In genomic region chr14:93085916-93086315, GRCh38 we compare ENCODE assay signal across 9 cellular contexts. TPM values are rescaled to one million over a fixed set of nuclear protein-coding genes. Genes with fewer than 3 reads are reported as not detected.
DNase-seq lines count a peak whose midpoint lies in the region; ATAC-seq and TF ChIP-seq lines count a peak whose summit lies in the region.
"Had no signal": no experiment of that assay in that cellular context is flagged by ENCODE, and none has a peak within 500 bp of the region (broad histone marks: within the 10 kb centered on the region; RNA-seq: fewer than 3 reads in every experiment).

No MANE protein-coding gene starts in this region.

- H3K9me3 Mint-ChIP-seq in activated CD8-positive, alpha-beta memory T cell treated with anti-CD3 and anti-CD28 coated beads, Interleukin-2, amount 10 ng/mL, durations not matched to agents 7 days and 5 days (ENCODE audit: low read depth), result no peaks in the 10 kb centered on the region

- peak overlapping the region; percentile 79 for H3K27ac Mint-ChIP-seq in activated CD8-positive, alpha-beta memory T cell treated with anti-CD3 and anti-CD28 coated beads, Interleukin-2, amount 10 ng/mL, durations not matched to agents 7 days and 5 days

- no peaks in the 10 kb centered on the region for H3K27me3 Mint-ChIP-seq in activated CD8-positive, alpha-beta memory T cell treated with anti-CD3 and anti-CD28 coated beads, Interleukin-2, amount 10 ng/mL, durations not matched to agents 7 days and 5 days

- CTCF ChIA-PET in activated CD8-positive, alpha-beta memory T cell treated with anti-CD3 and anti-CD28 coated beads, Interleukin-2, amount 10 ng/mL, durations not matched to agents 7 days and 5 days (lab: Charles Lee), result interaction anchor here (1.8 to 5.3 kb wide), 2 partner anchors 28 to 51 kb away, joined by 7 to 24 read pairs; no protein-coding TSS in a partner anchor

- H3K27ac ChIP-seq in WERI-Rb-1 (peak overlapping the region; percentile 61), right cardiac atrium (ENCODE audit: low read length) (peak overlapping the region; percentile 89), temporal lobe (ENCODE audit: low read depth, low read length) (peak overlapping the region; percentile 14)

- peaks cover 26% of the 10 kb centered on the region for H3K4me1 ChIP-seq in right cardiac atrium (ENCODE audit: control insufficient read depth, insufficient read depth, low read length)

- H3K27me3 ChIP-seq in WERI-Rb-1 (ENCODE audit: insufficient read depth, low read depth, severe bottlenecking), result no peaks in the 10 kb centered on the region
- no peaks in the 10 kb centered on the region for H3K27me3 ChIP-seq in right cardiac atrium (ENCODE audit: control insufficient read depth, insufficient read depth)

- H3K4me1 Mint-ChIP-seq in activated CD8-positive, alpha-beta memory T cell treated with anti-CD3 and anti-CD28 coated beads, Interleukin-2, amount 10 ng/mL, durations not matched to agents 7 days and 5 days, result peaks cover 66% of the 10 kb centered on the region

- no peak for DNase-seq in activated CD8-positive, alpha-beta memory T cell treated with anti-CD3 and anti-CD28 coated beads, Interleukin-2, amount 10 ng/mL, durations not matched to agents 7 days and 5 days
- DNase-seq in activated CD8-positive, alpha-beta memory T cell treated with anti-CD3 and anti-CD28 coated beads for 24 hours, result no peak
- DNase-seq in WERI-Rb-1 (peak; percentile 74), right cardiac atrium (peak in 2 of 3 donors; percentile 34 to 38), NOMO-1 treated with dmso at 0.1 percent for 144 hours (lab: John Stamatoyannopoulos, UW; ENCODE audit: unreplicated experiment) (no peak), OCI-M1 (lab: John Stamatoyannopoulos, UW) (no peak)
- DNase-seq: NCI-H526 treated with DMSO at 0.1 percent for 48 hours had no signal

- no peak overlapping the region for H3K4me3 Mint-ChIP-seq in activated CD8-positive, alpha-beta memory T cell treated with anti-CD3 and anti-CD28 coated beads, Interleukin-2, amount 10 ng/mL, durations not matched to agents 7 days and 5 days

- WGBS in right cardiac atrium, result 65% methylated on average over 3 of the region's 3 CpGs

- H3K36me3 Mint-ChIP-seq in activated CD8-positive, alpha-beta memory T cell treated with anti-CD3 and anti-CD28 coated beads, Interleukin-2, amount 10 ng/mL, durations not matched to agents 7 days and 5 days, result peaks cover 9% of the 10 kb centered on the region

- H3K9me3 ChIP-seq in WERI-Rb-1 (ENCODE audit: severe bottlenecking) (no peaks in the 10 kb centered on the region), right cardiac atrium (ENCODE audit: control insufficient read depth, low read length) (no peaks in the 10 kb centered on the region)

- intact Hi-C loops in right cardiac atrium (cut with DNase I), result no loop called here

- H3K4me3 ChIP-seq in WERI-Rb-1 (ENCODE audit: low read depth, low read length), result no peak overlapping the region
- H3K4me3 ChIP-seq in right cardiac atrium (ENCODE audit: low read length), result no peak overlapping the region

- no peak for ATAC-seq in activated CD8-positive, alpha-beta memory T cell treated with anti-CD3 and anti-CD28 coated beads, Interleukin-2, amount 10 ng/mL, durations not matched to agents 7 days and 5 days
- peak; percentile 27 to 31 for ATAC-seq in right cardiac atrium
- no peak for ATAC-seq in HG03521 (IDR thresholded peaks at IDR 0.05; ENCODE audit: unreplicated experiment)

- H3K36me3 ChIP-seq in WERI-Rb-1, result no peaks in the 10 kb centered on the region

- TF ChIP-seq CTCF in WERI-Rb-1 (IDR thresholded peaks at IDR 0.05; ENCODE audit: low read depth, low read length), result no peak

RNA-seq across cellular contexts. Expression of gene ITPK1, which starts 29.8 kb away (rescaled TPM):
- total RNA-seq in activated CD8-positive, alpha-beta memory T cell treated with anti-CD3 and anti-CD28 coated beads, Interleukin-2, amount 10 ng/mL, durations not matched to agents 7 days and 5 days, result 100 to 1,000 TPM in 1 of 2 experiments, 10 to 100 TPM in 1; 96.1 to 103 TPM
- 100 to 1,000 TPM; 113 to 135 (median 129) TPM for total RNA-seq in right cardiac atrium
- 78.2 TPM for polyA plus RNA-seq in right cardiac atrium
- 23.1 TPM for total RNA-seq in temporal lobe

Comparison
In these comparisons a context has a peak if more than half of its experiments do, and no peak if none do; other contexts are left out.
1. ATAC-seq: peak in right cardiac atrium (2 of 2); none in activated CD8-positive, alpha-beta memory T cell treated with anti-CD3 and anti-CD28 coated beads, Interleukin-2, amount 10 ng/mL, durations not matched to agents 7 days and 5 days (single experiment) and HG03521 (single experiment).
2. DNase-seq: peak in WERI-Rb-1 (single experiment) and right cardiac atrium (2 of 3); none in activated CD8-positive, alpha-beta memory T cell treated with anti-CD3 and anti-CD28 coated beads, Interleukin-2, amount 10 ng/mL, durations not matched to agents 7 days and 5 days (single experiment), activated CD8-positive, alpha-beta memory T cell treated with anti-CD3 and anti-CD28 coated beads for 24 hours (single experiment), NOMO-1 treated with dmso at 0.1 percent for 144 hours (single experiment) and OCI-M1 (single experiment).
3. H3K27ac ChIP-seq: peak in every context shown above with its lines; median percentile 89 in right cardiac atrium; 61 in WERI-Rb-1; 14 in temporal lobe.